In the genomic region with DNA sequence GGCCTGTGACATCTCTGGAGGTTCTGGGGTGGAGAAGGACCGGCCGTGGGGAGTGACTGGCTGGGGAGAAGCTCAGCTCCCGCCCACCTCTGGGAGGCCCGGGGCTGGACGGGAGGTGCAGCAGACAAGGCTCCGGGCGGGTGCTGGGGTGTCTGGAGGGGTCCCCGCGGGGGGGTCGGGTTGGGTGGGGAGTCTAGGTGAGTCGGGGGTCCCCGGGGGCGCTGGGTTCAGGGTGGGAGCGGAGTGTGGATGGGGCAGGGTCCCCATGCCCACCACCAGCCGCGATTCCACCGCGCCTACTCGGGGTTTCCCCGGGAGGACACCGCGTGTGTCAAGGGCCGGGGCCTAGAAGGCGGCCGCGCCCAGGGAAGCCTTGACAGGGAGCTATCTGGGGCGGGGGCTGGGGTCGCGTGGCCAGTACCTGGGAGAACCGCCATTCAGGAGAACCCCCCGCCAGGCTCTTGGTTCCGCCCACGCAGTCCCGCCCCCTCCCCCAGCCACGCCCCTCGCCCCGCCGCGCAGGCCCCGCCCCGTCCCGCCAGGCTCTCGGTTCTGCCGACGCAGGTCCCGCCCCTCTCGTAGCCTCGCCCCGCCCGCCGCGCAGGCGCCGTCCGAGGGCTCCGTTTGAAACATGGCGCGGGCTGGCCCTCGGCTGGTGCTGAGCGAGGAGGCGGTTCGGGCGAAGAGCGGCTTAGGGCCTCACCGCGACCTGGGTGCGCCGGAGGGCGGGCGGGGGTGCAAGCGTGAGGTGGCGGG, we compare ENCODE assay signal across 1 cellular context.
TF ChIP-seq lines count a peak whose summit lies in the region.

A gene with protein sequence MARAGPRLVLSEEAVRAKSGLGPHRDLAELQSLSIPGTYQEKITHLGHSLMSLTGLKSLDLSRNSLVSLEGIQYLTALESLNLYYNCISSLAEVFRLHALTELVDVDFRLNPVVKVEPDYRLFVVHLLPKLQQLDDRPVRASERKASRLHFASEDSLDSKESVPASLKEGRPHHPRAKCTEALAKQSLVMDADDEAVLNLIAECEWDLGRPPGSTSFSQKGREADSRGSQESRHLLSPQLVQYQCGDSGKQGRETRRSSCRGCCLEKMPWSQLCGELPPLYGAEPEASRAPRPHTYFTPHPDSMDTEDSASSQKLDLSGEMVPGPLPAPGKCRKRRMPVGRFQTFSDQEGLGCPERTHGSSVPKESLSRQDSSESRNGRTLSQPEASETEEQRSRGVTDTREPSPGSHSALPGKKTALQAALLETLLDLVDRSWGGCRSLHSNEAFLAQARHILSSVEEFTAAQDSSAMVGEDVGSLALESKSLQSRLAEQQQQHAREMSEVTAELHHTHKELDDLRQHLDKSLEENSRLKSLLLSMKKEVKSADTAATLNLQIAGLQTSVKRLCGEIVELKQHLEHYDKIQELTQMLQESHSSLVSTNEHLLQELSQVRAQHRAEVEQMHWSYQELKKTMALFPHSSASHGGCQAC (plus strand): TSS at position 610 of the 756 bp plus-strand sequence. CDS start 22 bp downstream, at position 632.

TF ChIP-seq in neural cell, 6 proteins besides CTCF, POLR2A, EP300 and RAD21 (continued from another document):
- TF ChIP-seq, protein P1, sequence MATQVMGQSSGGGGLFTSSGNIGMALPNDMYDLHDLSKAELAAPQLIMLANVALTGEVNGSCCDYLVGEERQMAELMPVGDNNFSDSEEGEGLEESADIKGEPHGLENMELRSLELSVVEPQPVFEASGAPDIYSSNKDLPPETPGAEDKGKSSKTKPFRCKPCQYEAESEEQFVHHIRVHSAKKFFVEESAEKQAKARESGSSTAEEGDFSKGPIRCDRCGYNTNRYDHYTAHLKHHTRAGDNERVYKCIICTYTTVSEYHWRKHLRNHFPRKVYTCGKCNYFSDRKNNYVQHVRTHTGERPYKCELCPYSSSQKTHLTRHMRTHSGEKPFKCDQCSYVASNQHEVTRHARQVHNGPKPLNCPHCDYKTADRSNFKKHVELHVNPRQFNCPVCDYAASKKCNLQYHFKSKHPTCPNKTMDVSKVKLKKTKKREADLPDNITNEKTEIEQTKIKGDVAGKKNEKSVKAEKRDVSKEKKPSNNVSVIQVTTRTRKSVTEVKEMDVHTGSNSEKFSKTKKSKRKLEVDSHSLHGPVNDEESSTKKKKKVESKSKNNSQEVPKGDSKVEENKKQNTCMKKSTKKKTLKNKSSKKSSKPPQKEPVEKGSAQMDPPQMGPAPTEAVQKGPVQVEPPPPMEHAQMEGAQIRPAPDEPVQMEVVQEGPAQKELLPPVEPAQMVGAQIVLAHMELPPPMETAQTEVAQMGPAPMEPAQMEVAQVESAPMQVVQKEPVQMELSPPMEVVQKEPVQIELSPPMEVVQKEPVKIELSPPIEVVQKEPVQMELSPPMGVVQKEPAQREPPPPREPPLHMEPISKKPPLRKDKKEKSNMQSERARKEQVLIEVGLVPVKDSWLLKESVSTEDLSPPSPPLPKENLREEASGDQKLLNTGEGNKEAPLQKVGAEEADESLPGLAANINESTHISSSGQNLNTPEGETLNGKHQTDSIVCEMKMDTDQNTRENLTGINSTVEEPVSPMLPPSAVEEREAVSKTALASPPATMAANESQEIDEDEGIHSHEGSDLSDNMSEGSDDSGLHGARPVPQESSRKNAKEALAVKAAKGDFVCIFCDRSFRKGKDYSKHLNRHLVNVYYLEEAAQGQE (IDR thresholded peaks at IDR 0.05; ENCODE audit: borderline replicate concordance): peak; percentile 41
- TF ChIP-seq MXI1 (conservative IDR thresholded peaks at IDR 0.05; ENCODE audit: poor library complexity, severe bottlenecking): peak; percentile 64
